In genomic region chr4:75189976-75190375, GRCh38 we compare ENCODE assay signal across 15 cellular contexts.
A peak's percentile ranks its signal among the peaks of the same experiment; 100 is the strongest.
DNase-seq lines count a peak whose midpoint lies in the region; ATAC-seq and TF ChIP-seq lines count a peak whose summit lies in the region.
"Had no signal": no experiment of that assay in that cellular context is flagged by ENCODE, and none has a peak within 500 bp of the region (broad histone marks: within the 10 kb centered on the region; RNA-seq: fewer than 3 reads in every experiment).

No MANE protein-coding gene starts in this region.

- H2BK5ac ChIP-seq in IMR-90 (ENCODE audit: low read depth, low read length, poor library complexity, severe bottlenecking) = no peak overlapping the region

- dilution Hi-C loops in IMR-90 (cut with HindIII; ENCODE audit: low sequenced_read_pairs, unreplicated experiment) = no loop called here

- no peak for TF ChIP-seq RAD21 in IMR-90 (IDR thresholded peaks at IDR 0.05; ENCODE audit: low read length)

- H3K9me2 ChIP-seq in hepatocyte (replicated peaks; ENCODE audit: insufficient read depth) = no peaks in the 10 kb centered on the region

- intact Hi-C loops in A673 (cut with micrococcal nuclease; ENCODE audit: unreplicated experiment) = no loop called here
- intact Hi-C loops in IMR-90 (cut with micrococcal nuclease) = no loop called here

- DNase-seq in A673 (ENCODE audit: low spot score) (peak; percentile 12), IMR-90 (no peak), hepatocyte (ENCODE audit: low spot score) (no peak), putamen (ENCODE audit: low spot score) (peak; percentile 3), D341Med (ENCODE audit: low spot score) (no peak)
- no peak for DNase-seq in stimulated activated naive CD8-positive, alpha-beta T cell treated with anti-CD3 and anti-CD28 coated beads, Interleukin-15, amount 100 ng/mL, for 72 hours
- DNase-seq in activated CD8-positive, alpha-beta memory T cell treated with anti-CD3 and anti-CD28 coated beads, Interleukin-2, amount 50 U/mL, for 4 hours = no peak
- DNase-seq: MV-4-11, NCI-H1436, NCI-H2029 treated with DMSO at 0.1 percent for 48 hours, NCI-H2227 treated with DMSO at 0.1 percent for 48 hours, NCI-H69, PC-9 had no signal

- no peak overlapping the region for H4K5ac ChIP-seq in IMR-90 (ENCODE audit: low read depth, low read length)

- TF ChIP-seq CTCF in A673 (conservative IDR thresholded peaks at IDR 0.05; ENCODE audit: low read depth, low read length) = no peak
- TF ChIP-seq CTCF in IMR-90 (conservative IDR thresholded peaks at IDR 0.05; ENCODE audit: low read depth, low read length) = no peak
- TF ChIP-seq CTCF in hepatocyte (IDR thresholded peaks at IDR 0.05; ENCODE audit: poor library complexity) = no peak

- H3K27me3 ChIP-seq in A673 (replicated peaks; ENCODE audit: insufficient read depth, low read depth, low read length, poor library complexity) = no peaks in the 10 kb centered on the region
- H3K27me3 ChIP-seq in IMR-90 (ENCODE audit: control insufficient read depth, insufficient read depth, low read length) = 0 out of 2 replicates have a peak, but pooled peaks cover 2% of the 10 kb centered on the region
- no peaks in the 10 kb centered on the region for H3K27me3 ChIP-seq in hepatocyte

- H3K9me3 ChIP-seq in A673 (ENCODE audit: low read depth, low read length, poor library complexity, severe bottlenecking) (no peaks in the 10 kb centered on the region), IMR-90 (ENCODE audit: control insufficient read depth, insufficient read depth, low read length) (no peaks in the 10 kb centered on the region), hepatocyte (ENCODE audit: low read depth) (no peaks in the 10 kb centered on the region)
- H3K9me3 ChIP-seq: HAP-1 had no signal

- no peak overlapping the region for H3K4me3 Mint-ChIP-seq in stimulated activated naive CD8-positive, alpha-beta T cell treated with anti-CD3 and anti-CD28 coated beads, Interleukin-15, amount 100 ng/mL, for 72 hours

- no peak for TF ChIP-seq POLR2A in IMR-90 (IDR thresholded peaks at IDR 0.05; ENCODE audit: low read depth, low read length)

- no peak overlapping the region for H2AK9ac ChIP-seq in IMR-90 (replicated peaks; ENCODE audit: low read depth, low read length, poor library complexity)

- H3K9me1 ChIP-seq in IMR-90 (ENCODE audit: insufficient read depth, low read length) = no peaks in the 10 kb centered on the region

- no peak overlapping the region for H4K91ac ChIP-seq in IMR-90 (ENCODE audit: insufficient read depth, low read depth, low read length)

- H3K4me3 ChIP-seq in A673 (ENCODE audit: low read depth, low read length, poor library complexity, severe bottlenecking) (no peak overlapping the region), IMR-90 (ENCODE audit: insufficient read depth, low read depth, low read length) (no peak overlapping the region), hepatocyte (no peak overlapping the region)
- H3K4me3 ChIP-seq: HAP-1, PC-9 had no signal

- no peak overlapping the region for H3K27ac ChIP-seq in A673 (ENCODE audit: low read depth, low read length, poor library complexity, severe bottlenecking)
- H3K27ac ChIP-seq in IMR-90 (ENCODE audit: insufficient read depth, low read length) = no peak overlapping the region
- no peak overlapping the region for H3K27ac ChIP-seq in hepatocyte
- H3K27ac ChIP-seq: PC-9 had no signal

- POLR2A ChIA-PET in A673 (lab: Charles Lee; ENCODE audit: low non-redundant PET) = no interaction called here
- POLR2A ChIA-PET in IMR-90 (lab: Charles Lee; ENCODE audit: unreplicated experiment) = no interaction called here

- H3K27me3 Mint-ChIP-seq in stimulated activated naive CD8-positive, alpha-beta T cell treated with anti-CD3 and anti-CD28 coated beads, Interleukin-15, amount 100 ng/mL, for 72 hours = peaks cover 11% of the 10 kb centered on the region

- H3K9me3 Mint-ChIP-seq in stimulated activated naive CD8-positive, alpha-beta T cell treated with anti-CD3 and anti-CD28 coated beads, Interleukin-15, amount 100 ng/mL, for 72 hours = peaks cover 0 to 20% of the 10 kb centered on the region in 2 donors

- H2AFZ ChIP-seq in IMR-90 (replicated peaks; ENCODE audit: low read length, poor library complexity) (no peak overlapping the region), hepatocyte (peak overlapping the region; percentile 12)
- H2AFZ ChIP-seq: PC-9 had no signal

- WGBS in IMR-90 (ENCODE audit: extremely low coverage in 2 of 2, insufficient read length in 1 of 2), 2 experiments = 50% methylated on average over 1 of the region's 2 CpGs; no CpG with 5 or more reads in 1 of the 2 experiments
- 49% methylated on average over 2 of the region's 2 CpGs for WGBS in hepatocyte (ENCODE audit: low lambda C conversion rate, missing lambda C conversion rate)

- H3K4ac ChIP-seq in IMR-90 (ENCODE audit: low read depth, low read length) = no peak overlapping the region

- H3K27ac Mint-ChIP-seq in stimulated activated naive CD8-positive, alpha-beta T cell treated with anti-CD3 and anti-CD28 coated beads, Interleukin-15, amount 100 ng/mL, for 72 hours = no peak overlapping the region

- H3K4me1 Mint-ChIP-seq in stimulated activated naive CD8-positive, alpha-beta T cell treated with anti-CD3 and anti-CD28 coated beads, Interleukin-15, amount 100 ng/mL, for 72 hours = no peaks in the 10 kb centered on the region

- in situ Hi-C loops in IMR-90 (cut with MboI; ENCODE audit: low sequenced_read_pairs) = no loop called here

- H2BK120ac ChIP-seq in IMR-90 (ENCODE audit: low read depth, low read length) = no peak overlapping the region

- H3K14ac ChIP-seq in IMR-90 (replicated peaks; ENCODE audit: low read depth, low read length) = no peak overlapping the region

- no peak overlapping the region for H2AK5ac ChIP-seq in IMR-90 (ENCODE audit: low read depth, low read length)

- H3K36me3 ChIP-seq in A673 (ENCODE audit: insufficient read depth, low read length, poor library complexity, severe bottlenecking) = no peaks in the 10 kb centered on the region
- H3K36me3 ChIP-seq in IMR-90 (ENCODE audit: control insufficient read depth, insufficient read depth, low read length) = no peaks in the 10 kb centered on the region
- H3K36me3 ChIP-seq in hepatocyte (replicated peaks; ENCODE audit: insufficient read depth, low read depth) = no peaks in the 10 kb centered on the region
- H3K36me3 ChIP-seq: HAP-1 had no signal

- H3K4me1 ChIP-seq in A673 (ENCODE audit: insufficient read depth, low read length, poor library complexity, severe bottlenecking) (no peaks in the 10 kb centered on the region), IMR-90 (ENCODE audit: control insufficient read depth, insufficient read depth, low read length) (no peaks in the 10 kb centered on the region), hepatocyte (ENCODE audit: insufficient read depth) (no peaks in the 10 kb centered on the region)
- H3K4me1 ChIP-seq: HAP-1 had no signal

- no peak overlapping the region for H3K23ac ChIP-seq in IMR-90 (ENCODE audit: low read depth, low read length)

- no peak overlapping the region for H2BK20ac ChIP-seq in IMR-90 (ENCODE audit: low read depth, low read length)

- H4K20me1 ChIP-seq in IMR-90 (ENCODE audit: insufficient read depth, low read length) (no peaks in the 10 kb centered on the region), hepatocyte (ENCODE audit: insufficient read depth, poor library complexity, severe bottlenecking) (no peaks in the 10 kb centered on the region)

- CTCF ChIA-PET in A673 (lab: Charles Lee) (no interaction called here), IMR-90 (lab: Yijun Ruan, JAX) (no interaction called here)

- no peaks in the 10 kb centered on the region for H3K79me2 ChIP-seq in hepatocyte

- ATAC-seq in IMR-90 (ENCODE audit: low read depth) = peak; percentile 32; the same call in 1 of the 2 replicates
- ATAC-seq in stimulated activated naive CD8-positive, alpha-beta T cell treated with anti-CD3 and anti-CD28 coated beads, Interleukin-15, amount 100 ng/mL, for 72 hours = no peak
- ATAC-seq in esophagus mucosa = no peak

- H3K4me2 ChIP-seq in IMR-90 (ENCODE audit: low read depth, low read length) (no peak overlapping the region), hepatocyte (no peak overlapping the region)
- H3K4me2 ChIP-seq: PC-9 had no signal

- no peak overlapping the region for H4K8ac ChIP-seq in IMR-90 (ENCODE audit: low read depth in 2 of 2, low read length in 2 of 2)

- H3K18ac ChIP-seq in IMR-90 (ENCODE audit: low read depth, low read length) = no peak overlapping the region

- H3K56ac ChIP-seq in IMR-90 (ENCODE audit: extremely low read depth, insufficient read depth, low read length) = no peak overlapping the region

- H2BK15ac ChIP-seq in IMR-90 (ENCODE audit: low read depth, low read length) = no peak overlapping the region

- H3K9ac ChIP-seq in IMR-90 (ENCODE audit: low read depth, low read length) = no peak overlapping the region

- BruUV-seq in A673 (replicated peaks; lab: Mats Ljungman, UMichigan) (no TSS peak), IMR-90 (replicated peaks; lab: Mats Ljungman, UMichigan) (no TSS peak)

- H3K79me1 ChIP-seq in IMR-90 (ENCODE audit: low read depth in 1 of 2, low read length in 2 of 2) = no peaks in the 10 kb centered on the region

TF ChIP-seq in IMR-90, 13 proteins besides CTCF, POLR2A, EP300 and RAD21:
- no peak for TF ChIP-seq MXI1 (IDR thresholded peaks at IDR 0.05; ENCODE audit: borderline replicate concordance, low read depth, low read length)
- TF ChIP-seq MAZ (IDR thresholded peaks at IDR 0.05; ENCODE audit: borderline replicate concordance, low read depth, low read length) = no peak

Comparison
In these comparisons a context has a peak if more than half of its experiments do, and no peak if none do; other contexts are left out.
1. DNase-seq: peak in A673 (single experiment) and putamen (single experiment); none in IMR-90 (single experiment), hepatocyte (single experiment), stimulated activated naive CD8-positive, alpha-beta T cell treated with anti-CD3 and anti-CD28 coated beads, Interleukin-15, amount 100 ng/mL, for 72 hours (0 of 2), D341Med (single experiment) and activated CD8-positive, alpha-beta memory T cell treated with anti-CD3 and anti-CD28 coated beads, Interleukin-2, amount 50 U/mL, for 4 hours (single experiment).